1 cellular context compared by ENCODE assay signal in genomic region chr4:173590697-173591096, GRCh38.
TF ChIP-seq lines count a peak whose summit lies in the region.

No MANE protein-coding gene starts in this region.

TF ChIP-seq in K562, 482 proteins besides CTCF, POLR2A, EP300 and RAD21 (continued from another document):
- TF ChIP-seq TCF15 (CRISPR knock-in tag; IDR thresholded peaks at IDR 0.05): no peak
- TF ChIP-seq POLR3A (IDR thresholded peaks at IDR 0.05; ENCODE audit: borderline replicate concordance, extremely low read depth, insufficient read depth, insufficient read length): no peak
- TF ChIP-seq YBX1 (IDR thresholded peaks at IDR 0.05): no peak
- no peak for TF ChIP-seq ZFP1 (CRISPR knock-in tag; IDR thresholded peaks at IDR 0.05)
- no peak for TF ChIP-seq RNF2 (IDR thresholded peaks at IDR 0.05)
- TF ChIP-seq HMGXB4 (CRISPR knock-in tag; IDR thresholded peaks at IDR 0.05): no peak
- TF ChIP-seq CCNT2 (IDR thresholded peaks at IDR 0.05; ENCODE audit: borderline replicate concordance, extremely low read depth, insufficient read length, low read depth, low read length): no peak
- no peak for TF ChIP-seq ILF3 (IDR thresholded peaks at IDR 0.05; ENCODE audit: borderline replicate concordance)
- no peak for TF ChIP-seq PRDM10 (IDR thresholded peaks at IDR 0.05; ENCODE audit: partially characterized antibody)
- no peak for TF ChIP-seq HNRNPLL (IDR thresholded peaks at IDR 0.05; ENCODE audit: low read depth, low read length, poor library complexity, severe bottlenecking)
- TF ChIP-seq BCL6 (CRISPR knock-in tag; IDR thresholded peaks at IDR 0.05): no peak
- TF ChIP-seq SMARCB1 (IDR thresholded peaks at IDR 0.05; ENCODE audit: insufficient read length, low read depth): no peak
- no peak for TF ChIP-seq WHSC1 (IDR thresholded peaks at IDR 0.05; ENCODE audit: low read length)
